Comparison of ENCODE assay signal across 11 cellular contexts in genomic region chr16:2539168-2539837, GRCh38. TPM values are rescaled to one million over a fixed set of nuclear protein-coding genes. Genes with fewer than 3 reads are reported as not detected.
DNase-seq lines count a peak whose midpoint lies in the region; ATAC-seq and TF ChIP-seq lines count a peak whose summit lies in the region.
"Not testable (repeated sequence)": the region's sequence is repeated elsewhere in the genome, so short reads cannot be mapped to it uniquely, and the experiment has no call there.
"Had no signal": no experiment of that assay in that cellular context is flagged by ENCODE, and none has a peak within 500 bp of the region (broad histone marks: within the 10 kb centered on the region; RNA-seq: fewer than 3 reads in every experiment).

No MANE protein-coding gene starts in this region.

- peaks cover 34% of the 10 kb centered on the region for H3K4me1 ChIP-seq in CD4-positive, alpha-beta memory T cell (ENCODE audit: insufficient read depth, low read length)
- H3K4me1 ChIP-seq in IMR-90 (ENCODE audit: control insufficient read depth, insufficient read depth, low read length), result peaks cover 12% of the 10 kb centered on the region
- not testable (repeated sequence) for H3K4me1 ChIP-seq in endocrine pancreas (ENCODE audit: control insufficient read depth, insufficient read depth, low read length); neural progenitor cell
- peaks cover 49% of the 10 kb centered on the region for H3K4me1 ChIP-seq in suprapubic skin

- peaks cover 36% of the 10 kb centered on the region for H3K79me2 ChIP-seq in neural progenitor cell (ENCODE audit: low read depth)

- WGBS in IMR-90 (ENCODE audit: extremely low coverage in 2 of 2, insufficient read length in 1 of 2), 2 experiments, result 92% methylated on average over 18 of the region's 25 CpGs; no CpG with 5 or more reads in 1 of the 2 experiments
- 79% methylated on average over 25 of the region's 25 CpGs for WGBS in suprapubic skin

- H2AK9ac ChIP-seq in IMR-90 (replicated peaks; ENCODE audit: low read depth, low read length, poor library complexity), result peak overlapping the region; percentile 81

- H3K27ac ChIP-seq in CD4-positive, alpha-beta memory T cell (ENCODE audit: low read depth, low read length); IMR-90 (ENCODE audit: insufficient read depth, low read length); neural progenitor cell; suprapubic skin: not testable (repeated sequence)

- not testable (repeated sequence) for H3K9me3 Mint-ChIP-seq in CD4-positive, alpha-beta memory T cell; T-helper 1 cell treated with Interleukin-12 subunit alpha and Interleukin-12 subunit beta and Interleukin-4 antibody, amounts not matched to agents 30 μg/mL and 1 μg/mL, for 36 hours; activated naive CD4-positive, alpha-beta T cell treated with anti-CD3 and anti-CD28 coated beads, Interleukin-2, amount 50 U/mL, for 24 hours; immature natural killer cell; neural progenitor cell

- POLR2A ChIA-PET in CD4-positive, alpha-beta memory T cell (lab: Charles Lee; ENCODE audit: partially characterized antibody), result interaction anchor here (3.4 kb wide), 1 partner anchor 25 kb away, joined by 26 read pairs; the partner anchor contains the start of gene ATP6V0C
- POLR2A ChIA-PET in IMR-90 (lab: Charles Lee; ENCODE audit: unreplicated experiment), result not testable (repeated sequence)

- H3K9me3 ChIP-seq in CD4-positive, alpha-beta memory T cell (ENCODE audit: control insufficient read depth in 1 of 2, low read length in 2 of 2); IMR-90 (ENCODE audit: control insufficient read depth, insufficient read depth, low read length); endocrine pancreas (ENCODE audit: control insufficient read depth, low read length); neural progenitor cell (ENCODE audit: low read depth); suprapubic skin: not testable (repeated sequence)

- not testable (repeated sequence) for H3K27me3 Mint-ChIP-seq in CD4-positive, alpha-beta memory T cell; T-helper 1 cell treated with Interleukin-12 subunit alpha and Interleukin-12 subunit beta and Interleukin-4 antibody, amounts not matched to agents 30 μg/mL and 1 μg/mL, for 36 hours (ENCODE audit: low read depth); activated naive CD4-positive, alpha-beta T cell treated with anti-CD3 and anti-CD28 coated beads, Interleukin-2, amount 50 U/mL, for 24 hours; immature natural killer cell (ENCODE audit: low read depth in 3 of 3); neural progenitor cell (ENCODE audit: insufficient read depth, low read depth)

- H4K20me1 ChIP-seq in IMR-90 (ENCODE audit: insufficient read depth, low read length), result peaks cover 42% of the 10 kb centered on the region
- peaks cover 16% of the 10 kb centered on the region for H4K20me1 ChIP-seq in neural progenitor cell (ENCODE audit: low read depth)

- peak overlapping the region in 5 of 7 donors; percentile 66 to 83 (median 73) for H3K27ac Mint-ChIP-seq in CD4-positive, alpha-beta memory T cell
- peak overlapping the region; percentile 11 for H3K27ac Mint-ChIP-seq in T-helper 1 cell treated with Interleukin-12 subunit alpha and Interleukin-12 subunit beta and Interleukin-4 antibody, amounts not matched to agents 30 μg/mL and 1 μg/mL, for 36 hours
- not testable (repeated sequence) for H3K27ac Mint-ChIP-seq in activated naive CD4-positive, alpha-beta T cell treated with anti-CD3 and anti-CD28 coated beads, Interleukin-2, amount 50 U/mL, for 24 hours; neural progenitor cell
- peak overlapping the region in 5 of 6 donors; percentile 23 to 73 (median 72) for H3K27ac Mint-ChIP-seq in immature natural killer cell

- H3K27me3 ChIP-seq in CD4-positive, alpha-beta memory T cell (ENCODE audit: insufficient read depth, low read length); IMR-90 (ENCODE audit: control insufficient read depth, insufficient read depth, low read length); endocrine pancreas (ENCODE audit: control insufficient read depth, insufficient read depth, low read length); neural progenitor cell; suprapubic skin: not testable (repeated sequence)

- TF ChIP-seq CTCF in IMR-90 (conservative IDR thresholded peaks at IDR 0.05; ENCODE audit: low read depth, low read length); neural progenitor cell (IDR thresholded peaks at IDR 0.05); suprapubic skin (IDR thresholded peaks at IDR 0.05): not testable (repeated sequence)

- H3K36me3 ChIP-seq in CD4-positive, alpha-beta memory T cell (ENCODE audit: insufficient read depth, low read length); IMR-90 (ENCODE audit: control insufficient read depth, insufficient read depth, low read length); endocrine pancreas (ENCODE audit: control insufficient read depth, insufficient read depth, low read length); neural progenitor cell; suprapubic skin: not testable (repeated sequence)

- peaks cover 14% of the 10 kb centered on the region for H3K9me1 ChIP-seq in IMR-90 (ENCODE audit: insufficient read depth, low read length)

- H3F3A ChIP-seq in neural progenitor cell (ENCODE audit: low read depth), result not testable (repeated sequence)

- H2BK5ac ChIP-seq in IMR-90 (ENCODE audit: low read depth, low read length, poor library complexity, severe bottlenecking), result not testable (repeated sequence)

- not testable (repeated sequence) for H3K4me2 ChIP-seq in IMR-90 (ENCODE audit: low read depth, low read length)
- H3K4me2 ChIP-seq in neural progenitor cell, result peak overlapping the region; percentile 84

- not testable (repeated sequence) for H4K8ac ChIP-seq in IMR-90 (ENCODE audit: low read depth in 2 of 2, low read length in 2 of 2)

- TF ChIP-seq POLR2A in IMR-90 (IDR thresholded peaks at IDR 0.05; ENCODE audit: low read depth, low read length); suprapubic skin (IDR thresholded peaks at IDR 0.05): not testable (repeated sequence)

- TF ChIP-seq EP300 in suprapubic skin (IDR thresholded peaks at IDR 0.05), result not testable (repeated sequence)

- CTCF ChIA-PET in CD4-positive, alpha-beta memory T cell (lab: Charles Lee; ENCODE audit: partially characterized antibody); IMR-90 (lab: Yijun Ruan, JAX): not testable (repeated sequence)

- peaks cover 27 to 59% (median 42%) of the 10 kb centered on the region in 4 donors for H3K4me1 Mint-ChIP-seq in CD4-positive, alpha-beta memory T cell
- H3K4me1 Mint-ChIP-seq in T-helper 1 cell treated with Interleukin-12 subunit alpha and Interleukin-12 subunit beta and Interleukin-4 antibody, amounts not matched to agents 30 μg/mL and 1 μg/mL, for 36 hours (ENCODE audit: low read depth), result peaks cover 21% of the 10 kb centered on the region
- peaks cover 39% of the 10 kb centered on the region for H3K4me1 Mint-ChIP-seq in activated naive CD4-positive, alpha-beta T cell treated with anti-CD3 and anti-CD28 coated beads, Interleukin-2, amount 50 U/mL, for 24 hours
- peaks cover 48 to 50% of the 10 kb centered on the region in 2 donors for H3K4me1 Mint-ChIP-seq in immature natural killer cell
- peaks cover 22% of the 10 kb centered on the region for H3K4me1 Mint-ChIP-seq in neural progenitor cell

- H4K5ac ChIP-seq in IMR-90 (ENCODE audit: low read depth, low read length), result not testable (repeated sequence)

- H3K79me1 ChIP-seq in IMR-90 (ENCODE audit: low read depth in 1 of 2, low read length in 2 of 2), result peaks cover 4 to 33% of the 10 kb centered on the region in 2 experiments; a peak in 3 of 4 replicates

- not testable (repeated sequence) for H4K91ac ChIP-seq in IMR-90 (ENCODE audit: insufficient read depth, low read depth, low read length)

- DNase-seq in CD4-positive, alpha-beta memory T cell; IMR-90; immature natural killer cell; neural progenitor cell (ENCODE audit: low spot score); suprapubic skin (ENCODE audit: low spot score in 2 of 2): not testable (repeated sequence)

- not testable (repeated sequence) for H3K9ac ChIP-seq in IMR-90 (ENCODE audit: low read depth, low read length); endocrine pancreas (ENCODE audit: control insufficient read depth, insufficient read depth, low read length); neural progenitor cell

- not testable (repeated sequence) for H3K4ac ChIP-seq in IMR-90 (ENCODE audit: low read depth, low read length)

- in situ Hi-C loops in IMR-90 (cut with MboI; ENCODE audit: low sequenced_read_pairs), result not testable (repeated sequence)

- dilution Hi-C loops in IMR-90 (cut with HindIII; ENCODE audit: low sequenced_read_pairs, unreplicated experiment), result not testable (repeated sequence)

- intact Hi-C loops in CD4-positive, alpha-beta memory T cell (cut with micrococcal nuclease), result loop anchor here (10.0 kb wide), 1 partner anchor 235 kb away; the partner anchor contains the start of gene ELOB
- intact Hi-C loops in IMR-90 (cut with micrococcal nuclease), result not testable (repeated sequence)

- BruUV-seq in IMR-90 (replicated peaks; lab: Mats Ljungman, UMichigan), result TSS peak; percentile 16

- not testable (repeated sequence) for H2AK5ac ChIP-seq in IMR-90 (ENCODE audit: low read depth, low read length)

- H2AFZ ChIP-seq in IMR-90 (replicated peaks; ENCODE audit: low read length, poor library complexity); neural progenitor cell (replicated peaks): not testable (repeated sequence)

- not testable (repeated sequence) for H3K14ac ChIP-seq in IMR-90 (replicated peaks; ENCODE audit: low read depth, low read length)

- peak overlapping the region; percentile 66; the same call in 1 of the 2 replicates for H3K23ac ChIP-seq in IMR-90 (ENCODE audit: low read depth, low read length)

- H2BK15ac ChIP-seq in IMR-90 (ENCODE audit: low read depth, low read length), result not testable (repeated sequence)

- not testable (repeated sequence) for ATAC-seq in IMR-90 (ENCODE audit: low read depth)

- not testable (repeated sequence) for H3K4me3 ChIP-seq in CD4-positive, alpha-beta memory T cell (ENCODE audit: low read length in 2 of 2); IMR-90 (ENCODE audit: insufficient read depth, low read depth, low read length)
- peak overlapping the region; percentile 64 for H3K4me3 ChIP-seq in endocrine pancreas (ENCODE audit: control insufficient read depth, insufficient read depth, low read length)
- H3K4me3 ChIP-seq in neural progenitor cell, result peak overlapping the region; percentile 64
- peak overlapping the region; percentile 64 for H3K4me3 ChIP-seq in suprapubic skin

- H3K36me3 Mint-ChIP-seq in CD4-positive, alpha-beta memory T cell, result peaks cover 3 to 17% of the 10 kb centered on the region in 2 donors
- H3K36me3 Mint-ChIP-seq in T-helper 1 cell treated with Interleukin-12 subunit alpha and Interleukin-12 subunit beta and Interleukin-4 antibody, amounts not matched to agents 30 μg/mL and 1 μg/mL, for 36 hours (ENCODE audit: low read depth); activated naive CD4-positive, alpha-beta T cell treated with anti-CD3 and anti-CD28 coated beads, Interleukin-2, amount 50 U/mL, for 24 hours; immature natural killer cell; neural progenitor cell: not testable (repeated sequence)

- not testable (repeated sequence) for H3K18ac ChIP-seq in IMR-90 (ENCODE audit: low read depth, low read length)

- H2BK20ac ChIP-seq in IMR-90 (ENCODE audit: low read depth, low read length), result not testable (repeated sequence)

- TF ChIP-seq RAD21 in IMR-90 (IDR thresholded peaks at IDR 0.05; ENCODE audit: low read length), result not testable (repeated sequence)

- H3K4me3 Mint-ChIP-seq in CD4-positive, alpha-beta memory T cell, result peak overlapping the region; percentile 77 to 88 (median 86)
- H3K4me3 Mint-ChIP-seq in T-helper 1 cell treated with Interleukin-12 subunit alpha and Interleukin-12 subunit beta and Interleukin-4 antibody, amounts not matched to agents 30 μg/mL and 1 μg/mL, for 36 hours, result peak overlapping the region; percentile 87
- H3K4me3 Mint-ChIP-seq in activated naive CD4-positive, alpha-beta T cell treated with anti-CD3 and anti-CD28 coated beads, Interleukin-2, amount 50 U/mL, for 24 hours, result peak overlapping the region; percentile 92
- peak overlapping the region; percentile 75 to 87 (median 83) for H3K4me3 Mint-ChIP-seq in immature natural killer cell
- peak overlapping the region; percentile 85 for H3K4me3 Mint-ChIP-seq in neural progenitor cell

- H3K56ac ChIP-seq in IMR-90 (ENCODE audit: extremely low read depth, insufficient read depth, low read length), result not testable (repeated sequence)

- H2BK120ac ChIP-seq in IMR-90 (ENCODE audit: low read depth, low read length), result not testable (repeated sequence)

RNA-seq across cellular contexts. Expression of gene PDPK1, which starts 1.5 kb away (rescaled TPM):
- total RNA-seq in CD4-positive, alpha-beta memory T cell, result 10 to 100 TPM; 61.2 to 71.3 TPM
- 10 to 100 TPM; 26.4 to 42.1 TPM for polyA plus RNA-seq in CD4-positive, alpha-beta memory T cell
- 10.6 and 11.4 TPM in 2 replicates for total RNA-seq in IMR-90 (2012; rRNA removed)
- polyA plus RNA-seq in IMR-90 (2012; rRNA removed), result 24.3 and 27.3 TPM in 2 replicates
- 10.6 and 12.5 TPM in 2 replicates for polyA plus RNA-seq in IMR-90 (2012; cell fraction: cytosol; rRNA removed)
- polyA plus RNA-seq in IMR-90 (2012; cell fraction: nucleus; rRNA removed; ENCODE audit: low replicate concordance), result 33.2 and 64.5 TPM in 2 replicates
- 10 to 100 TPM; 26.3 to 48.8 (median 27.1) TPM for polyA plus RNA-seq in immature natural killer cell
- 13.6 and 13.9 TPM in 2 replicates for total RNA-seq in neural progenitor cell (ENCODE audit: low replicate concordance)
- total RNA-seq in suprapubic skin, result 10 to 100 TPM; 31.6 to 49.8 (median 47.8) TPM

RNA-seq across cellular contexts. Expression of gene CEMP1, which starts 8.1 kb away (rescaled TPM):
- total RNA-seq in CD4-positive, alpha-beta memory T cell, result 1 to 10 TPM; 1.7 to 3.0 TPM
- 1 to 10 TPM; 1.9 to 5.0 TPM for polyA plus RNA-seq in CD4-positive, alpha-beta memory T cell
- total RNA-seq in IMR-90 (2012; rRNA removed), result not detected in 2 replicates
- not detected in 2 replicates for polyA plus RNA-seq in IMR-90 (2012; rRNA removed)
- polyA plus RNA-seq in IMR-90 (2012; cell fraction: cytosol; rRNA removed), result not detected in 2 replicates
- not detected in 2 replicates for polyA plus RNA-seq in IMR-90 (2012; cell fraction: nucleus; rRNA removed; ENCODE audit: low replicate concordance)
- polyA plus RNA-seq in immature natural killer cell, result 1 to 10 TPM in 2 of 3 donors, under 1 TPM in 1; 0.90 to 3.0 (median 3.0) TPM
- 0.09 TPM in 1 of 2 replicates, not detected in the other for total RNA-seq in neural progenitor cell (ENCODE audit: low replicate concordance)
- total RNA-seq in suprapubic skin, result 1 to 10 TPM in 2 of 4 donors, under 1 TPM in 1, not detected in 1; 0.34 to 3.9 (median 3.5) TPM
- total RNA-seq: ascending aorta, left cardiac atrium, NCI-H460 had no signal

RNA-seq across cellular contexts. Expression of gene AMDHD2, which starts 19.1 kb away (rescaled TPM):
- 100 to 1,000 TPM; 114 to 121 TPM for total RNA-seq in CD4-positive, alpha-beta memory T cell
- 10 to 100 TPM; 17.0 to 22.3 TPM for polyA plus RNA-seq in CD4-positive, alpha-beta memory T cell
- total RNA-seq in IMR-90 (2012; rRNA removed) (10.0 and 10.6 TPM in 2 replicates), neural progenitor cell (ENCODE audit: low replicate concordance) (11.7 and 39.2 TPM in 2 replicates), suprapubic skin (10 to 100 TPM; 27.0 to 42.7 (median 38.0) TPM)
- polyA plus RNA-seq in IMR-90 (2012; rRNA removed) (30.3 and 30.8 TPM in 2 replicates), immature natural killer cell (10 to 100 TPM; 13.7 to 18.6 (median 13.9) TPM)
- polyA plus RNA-seq in IMR-90 (2012; cell fraction: cytosol; rRNA removed), result 11.5 and 21.8 TPM in 2 replicates
- 189 and 533 TPM in 2 replicates for polyA plus RNA-seq in IMR-90 (2012; cell fraction: nucleus; rRNA removed; ENCODE audit: low replicate concordance)

RNA-seq across cellular contexts. Expression of gene ATP6V0C, which starts 25.6 kb away (rescaled TPM):
- 100 to 1,000 TPM; 125 to 129 TPM for total RNA-seq in CD4-positive, alpha-beta memory T cell
- 10 to 100 TPM; 57.5 to 81.6 TPM for polyA plus RNA-seq in CD4-positive, alpha-beta memory T cell
- total RNA-seq in IMR-90 (2012; rRNA removed) (8.4 and 8.6 TPM in 2 replicates), neural progenitor cell (ENCODE audit: low replicate concordance) (11.6 and 44.3 TPM in 2 replicates), suprapubic skin (100 to 1,000 TPM; 103 to 147 (median 120) TPM)
- polyA plus RNA-seq in IMR-90 (2012; rRNA removed) (107 and 108 TPM in 2 replicates), immature natural killer cell (100 to 1,000 TPM in 1 of 3 donors, 10 to 100 TPM in 2; 70.9 to 116 (median 90.8) TPM)
- polyA plus RNA-seq in IMR-90 (2012; cell fraction: cytosol; rRNA removed), result 182 and 333 TPM in 2 replicates
- polyA plus RNA-seq in IMR-90 (2012; cell fraction: nucleus; rRNA removed; ENCODE audit: low replicate concordance), result 64.7 and 163 TPM in 2 replicates
